In genomic region chr14:64465856-64466554, GRCh38 we compare ENCODE assay signal across 8 cellular contexts. TPM values are rescaled to one million over a fixed set of nuclear protein-coding genes. Genes with fewer than 3 reads are reported as not detected.
DNase-seq lines count a peak whose midpoint lies in the region; ATAC-seq and TF ChIP-seq lines count a peak whose summit lies in the region.

No MANE protein-coding gene starts in this region.

- DNase-seq in Caki2 (ENCODE audit: low read depth), result peak; percentile 17
- DNase-seq in HFF-Myc (ENCODE audit: extremely low read depth, low read depth), result no peak
- DNase-seq in SJSA1 (ENCODE audit: low read depth in 1 of 2, low spot score in 2 of 2), result peak in 1 of 2 experiments; percentile 53
- DNase-seq in epithelial cell of esophagus (ENCODE audit: low read depth), result peak; percentile 27
- no peak for DNase-seq in NCI-H774 (lab: John Stamatoyannopoulos, UW)
- DNase-seq in NK-92 treated with Interleukin-12 subunit alpha and Interleukin-12 subunit beta, amount 100 ng/mL, for 24 hours (lab: John Stamatoyannopoulos, UW), result no peak

- no peak overlapping the region for H3K27ac ChIP-seq in SJSA1

- peak overlapping the region; percentile 60 for H3K9ac ChIP-seq in mucosa of stomach (ENCODE audit: low read length)

- in situ Hi-C loops in Caki2 (cut with HindIII; ENCODE audit: low pct_unique_long_range_greater_than_20kb, low sequenced_read_pairs), result no loop called here

- H3K27me3 ChIP-seq in SJSA1 (replicated peaks) (no peaks in the 10 kb centered on the region), mucosa of stomach (ENCODE audit: control insufficient read depth, insufficient read depth, low read length) (no peaks in the 10 kb centered on the region)

- peak overlapping the region; percentile 56 for H3K4me3 ChIP-seq in HFF-Myc (replicated peaks; ENCODE audit: low read depth, low read length)
- peak overlapping the region; percentile 69 for H3K4me3 ChIP-seq in SJSA1
- peak overlapping the region; percentile 53 for H3K4me3 ChIP-seq in epithelial cell of esophagus (ENCODE audit: low read length)
- H3K4me3 ChIP-seq in mucosa of stomach (ENCODE audit: low read length), result peak overlapping the region; percentile 54

- H3K36me3 ChIP-seq in SJSA1 (peaks cover 2% of the 10 kb centered on the region), mucosa of stomach (ENCODE audit: control insufficient read depth, insufficient read depth, low read length) (no peaks in the 10 kb centered on the region)

- TF ChIP-seq CTCF in HFF-Myc (IDR thresholded peaks at IDR 0.05; ENCODE audit: low read depth, low read length, missing control alignments), result peak; percentile 32
- TF ChIP-seq CTCF in epithelial cell of esophagus (IDR thresholded peaks at IDR 0.05; ENCODE audit: insufficient read depth, low read depth, low read length, missing control alignments), result no peak

- ATAC-seq in HG03139 (IDR thresholded peaks at IDR 0.05; ENCODE audit: unreplicated experiment), result no peak

- H3K4me1 ChIP-seq in SJSA1 (replicated peaks) (peaks cover 15% of the 10 kb centered on the region), mucosa of stomach (ENCODE audit: control insufficient read depth, insufficient read depth, low read length) (peaks cover 9% of the 10 kb centered on the region)

- no peaks in the 10 kb centered on the region for H3K9me3 ChIP-seq in SJSA1 (replicated peaks)
- no peaks in the 10 kb centered on the region for H3K9me3 ChIP-seq in mucosa of stomach (ENCODE audit: control insufficient read depth, low read length)

RNA-seq across cellular contexts. Expression of gene AKAP5, which starts 0.7 kb away (rescaled TPM):
- 0.87 and 1.3 TPM in 2 replicates for total RNA-seq in Caki2 (2014; rRNA removed; shearing (Covaris generic); ENCODE audit: low replicate concordance)
- total RNA-seq in SJSA1 (2014; rRNA removed; shearing (Covaris generic)), result 7.3 and 8.3 TPM in 2 replicates

RNA-seq across cellular contexts. Expression of gene ZBTB25, which starts 37.6 kb away (rescaled TPM):
- 0.38 and 0.74 TPM in 2 replicates for total RNA-seq in Caki2 (2014; rRNA removed; shearing (Covaris generic); ENCODE audit: low replicate concordance)
- 1.5 and 2.2 TPM in 2 replicates for total RNA-seq in SJSA1 (2014; rRNA removed; shearing (Covaris generic))

RNA-seq across cellular contexts. Expression of gene ZBTB1, which starts 38.6 kb away (rescaled TPM):
- total RNA-seq in Caki2 (2014; rRNA removed; shearing (Covaris generic); ENCODE audit: low replicate concordance), result 20.2 and 36.6 TPM in 2 replicates
- total RNA-seq in SJSA1 (2014; rRNA removed; shearing (Covaris generic)), result 40.3 and 49.9 TPM in 2 replicates

Comparison
In these comparisons a context has a peak if more than half of its experiments do, and no peak if none do; other contexts are left out.
1. DNase-seq: peak in Caki2 (single experiment) and epithelial cell of esophagus (single experiment); none in HFF-Myc (single experiment), NCI-H774 (single experiment) and NK-92 treated with Interleukin-12 subunit alpha and Interleukin-12 subunit beta, amount 100 ng/mL, for 24 hours (single experiment).
2. Peak in every context shown above with its lines, with median percentiles within 50 percentile points of each other: H3K4me3 ChIP-seq.